ENCODE assay signal across 20 cellular contexts in the genomic region with DNA sequence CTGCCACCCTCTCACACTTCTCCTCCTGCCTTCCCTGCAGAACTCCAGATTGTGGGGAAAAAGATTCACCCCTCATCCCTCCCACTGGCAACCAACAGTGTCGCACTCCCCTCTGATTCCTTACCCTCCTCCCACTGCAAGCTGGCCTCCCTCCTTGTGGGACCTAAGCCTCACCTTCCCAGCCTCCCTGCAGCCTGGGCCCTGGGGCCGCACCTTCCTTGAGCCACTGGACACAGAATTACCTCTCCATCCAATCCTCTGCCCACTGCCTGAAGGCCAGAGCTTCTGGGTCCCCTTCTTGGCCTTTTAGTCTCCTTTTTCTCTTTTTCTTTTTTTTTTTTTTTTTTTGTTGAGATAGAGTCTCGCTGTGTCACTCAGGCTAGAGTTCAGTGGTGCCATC. TPM values are rescaled to one million over a fixed set of nuclear protein-coding genes. Genes with fewer than 3 reads are reported as not detected.
DNase-seq lines count a peak whose midpoint lies in the region; ATAC-seq and TF ChIP-seq lines count a peak whose summit lies in the region.
"Had no signal": no experiment of that assay in that cellular context is flagged by ENCODE, and none has a peak within 500 bp of the region (broad histone marks: within the 10 kb centered on the region; RNA-seq: fewer than 3 reads in every experiment).

No MANE protein-coding gene starts in this region.

- ATAC-seq in HG03175 (IDR thresholded peaks at IDR 0.05; ENCODE audit: unreplicated experiment), result no peak
- ATAC-seq: GM12878 had no signal

- H2BK5ac ChIP-seq in H9 (ENCODE audit: insufficient read length, low read length), result no peak overlapping the region

- no peak for TF ChIP-seq POLR2A in spleen (IDR thresholded peaks at IDR 0.05)

- no peaks in the 10 kb centered on the region for H3K36me3 Mint-ChIP-seq in H9 (ENCODE audit: insufficient read depth in 1 of 3, low read depth in 3 of 3)
- H3K36me3 Mint-ChIP-seq: CD8-positive, alpha-beta memory T cell had no signal

- H2BK120ac ChIP-seq in H9 (ENCODE audit: low read depth, low read length, poor library complexity, severe bottlenecking), result no peak overlapping the region

- no peak overlapping the region for H2AK5ac ChIP-seq in H9 (ENCODE audit: insufficient read length, low read length)

- no peak overlapping the region for H3K14ac ChIP-seq in H9 (ENCODE audit: insufficient read depth, low read length)

- H3K4me2 ChIP-seq in H9 (ENCODE audit: insufficient read depth, insufficient read length, low read length), result no peak overlapping the region
- H3K4me2 ChIP-seq: BLaER1 treated with 17β-estradiol and CSF1 and Interleukin-3, amounts not matched to agents 10 nM and 100 nM; PC-9 had no signal

- no peak overlapping the region for H4K5ac ChIP-seq in H9 (ENCODE audit: insufficient read length, low read depth, low read length)

- no peak overlapping the region for H4K8ac ChIP-seq in H9 (replicated peaks; ENCODE audit: insufficient read length, low read depth, low read length)

- no peak overlapping the region for H2BK12ac ChIP-seq in H9 (ENCODE audit: insufficient read length, low read depth, low read length)

- H3K4me1 ChIP-seq in H9 (ENCODE audit: insufficient read depth, low read length), result no peaks in the 10 kb centered on the region
- peaks cover 0 to under 1% (median 0%) of the 10 kb centered on the region in 6 donors for H3K4me1 ChIP-seq in spleen
- H3K4me1 ChIP-seq in A673 (ENCODE audit: insufficient read depth, low read length, poor library complexity, severe bottlenecking), result no peaks in the 10 kb centered on the region

- H3K23me2 ChIP-seq in H9 (ENCODE audit: insufficient read length, low read depth, low read length, poor library complexity, severe bottlenecking), result no peaks in the 10 kb centered on the region

- intact Hi-C loops in spleen (cut with DNase I; ENCODE audit: low total_unique reads), result no loop called here
- intact Hi-C loops in A673 (cut with micrococcal nuclease; ENCODE audit: unreplicated experiment), result no loop called here

- H3K27ac ChIP-seq in H9 (ENCODE audit: insufficient read length, low read depth, low read length) (no peak overlapping the region), spleen (no peak overlapping the region), A673 (ENCODE audit: low read depth, low read length, poor library complexity, severe bottlenecking) (no peak overlapping the region)
- H3K27ac ChIP-seq: BLaER1 treated with 17β-estradiol and CSF1 and Interleukin-3, amounts not matched to agents 10 nM and 100 nM; PC-9 had no signal

- H3K79me2 ChIP-seq in H9 (ENCODE audit: insufficient read depth, low read length), result no peaks in the 10 kb centered on the region; the same call in 1 of the 2 replicates

- H2BK20ac ChIP-seq in H9 (ENCODE audit: low read depth, low read length, poor library complexity, severe bottlenecking), result no peak overlapping the region

- DNase-seq in activated CD8-positive, alpha-beta memory T cell treated with anti-CD3 and anti-CD28 coated beads, Interleukin-2, amount 50 U/mL, for 4 hours, result peak; percentile 5
- no peak for DNase-seq in activated CD8-positive, alpha-beta memory T cell treated with anti-CD3 and anti-CD28 coated beads for 24 hours
- DNase-seq in H9, result peak; percentile 25
- DNase-seq in iPS-NIHi11 (ENCODE audit: low spot score), result peak; percentile 2
- peak; percentile 34 for DNase-seq in spleen
- no peak for DNase-seq in A673 (ENCODE audit: low spot score)
- DNase-seq: CD8-positive, alpha-beta memory T cell; GDM1; GOT3; HFFc6; KBM-7; MV-4-11; NCI-H1417 treated with DMSO at 0.1 percent for 48 hours; NCI-H1930; NCI-H2171; NCI-H446 treated with DMSO at 0.1 percent for 48 hours; PC-9 had no signal

- no peak overlapping the region for H3K23ac ChIP-seq in H9 (ENCODE audit: insufficient read length, low read depth, low read length)

- no peaks in the 10 kb centered on the region; a peak in 1 of 5 replicates for H3K9me3 Mint-ChIP-seq in H9
- H3K9me3 Mint-ChIP-seq: CD8-positive, alpha-beta memory T cell; HFFc6 had no signal

- TF ChIP-seq CTCF in H9 (conservative IDR thresholded peaks at IDR 0.05) (no peak), spleen (IDR thresholded peaks at IDR 0.05 in 8 of 11, conservative IDR thresholded peaks at IDR 0.05 in 3 of 11) (no peak), A673 (conservative IDR thresholded peaks at IDR 0.05; ENCODE audit: low read depth, low read length) (no peak)

- peak overlapping the region in 1 of 3 experiments; percentile 62; a peak in 1 of 7 replicates for H3K27ac Mint-ChIP-seq in H9
- H3K27ac Mint-ChIP-seq: HFFc6 had no signal

- H3K18ac ChIP-seq in H9 (ENCODE audit: insufficient read length, low read depth, low read length), result no peak overlapping the region

- H3K36me3 ChIP-seq in spleen, result no peaks in the 10 kb centered on the region
- no peaks in the 10 kb centered on the region for H3K36me3 ChIP-seq in A673 (ENCODE audit: insufficient read depth, low read length, poor library complexity, severe bottlenecking)
- H3K36me3 ChIP-seq: BLaER1 treated with 17β-estradiol and CSF1 and Interleukin-3, amounts not matched to agents 10 nM and 100 nM had no signal

- H3K27me3 Mint-ChIP-seq in H9 (ENCODE audit: low read depth), result no peaks in the 10 kb centered on the region; the same call in 1 of the 2 replicates

- peaks cover 0 to 11% of the 10 kb centered on the region in 2 experiments; a peak in 2 of 4 replicates for H3K4me1 Mint-ChIP-seq in H9
- H3K4me1 Mint-ChIP-seq: CD8-positive, alpha-beta memory T cell had no signal

- H2AFZ ChIP-seq in H9 (ENCODE audit: low read length), result no peak overlapping the region
- H2AFZ ChIP-seq: PC-9 had no signal

- no TSS peak for BruUV-seq in A673 (replicated peaks; lab: Mats Ljungman, UMichigan)

- CTCF ChIA-PET in A673 (lab: Charles Lee), result interaction anchor here (0.7 kb wide), 1 partner anchor 121 kb away, joined by 5 read pairs; no protein-coding TSS in a partner anchor

- no peak overlapping the region for H3K56ac ChIP-seq in H9 (ENCODE audit: insufficient read length, low read depth, low read length)

- POLR2A ChIA-PET in A673 (lab: Charles Lee; ENCODE audit: low non-redundant PET), result no interaction called here

- no peak overlapping the region for H3T11ph ChIP-seq in H9 (ENCODE audit: low read length)

- H2BK15ac ChIP-seq in H9 (ENCODE audit: low read depth, low read length), result no peak overlapping the region

- H3K4me3 Mint-ChIP-seq in H9, result no peak overlapping the region; a peak in 1 of 5 replicates
- H3K4me3 Mint-ChIP-seq: CD8-positive, alpha-beta memory T cell; HFFc6 had no signal

- H3K27me3 ChIP-seq in H9 (ENCODE audit: insufficient read depth, low read length) (no peaks in the 10 kb centered on the region), spleen (replicated peaks in 1 of 7) (peaks cover 0 to 40% (median 0%) of the 10 kb centered on the region in 7 donors), A673 (replicated peaks; ENCODE audit: insufficient read depth, low read depth, low read length, poor library complexity) (no peaks in the 10 kb centered on the region)

- no peak overlapping the region for H3K9ac ChIP-seq in H9 (ENCODE audit: extremely low read depth, insufficient read length, low read length)
- H3K9ac ChIP-seq: BLaER1 treated with 17β-estradiol and CSF1 and Interleukin-3, amounts not matched to agents 10 nM and 100 nM had no signal

- no peaks in the 10 kb centered on the region for H4K20me1 ChIP-seq in H9 (ENCODE audit: control insufficient read depth, insufficient read depth, insufficient read length)
- H4K20me1 ChIP-seq: BLaER1 treated with 17β-estradiol and CSF1 and Interleukin-3, amounts not matched to agents 10 nM and 100 nM had no signal

- H3K79me1 ChIP-seq in H9 (ENCODE audit: insufficient read depth, low read depth, low read length, poor library complexity, severe bottlenecking), result no peaks in the 10 kb centered on the region

- no peak overlapping the region for H3K4ac ChIP-seq in H9 (ENCODE audit: low read depth, low read length)

- no peak overlapping the region for H4K91ac ChIP-seq in H9 (ENCODE audit: insufficient read length, low read depth, low read length)

- H3K4me3 ChIP-seq in spleen, result no peak overlapping the region
- H3K4me3 ChIP-seq in A673 (ENCODE audit: low read depth, low read length, poor library complexity, severe bottlenecking), result no peak overlapping the region
- H3K4me3 ChIP-seq: BLaER1 treated with 17β-estradiol and CSF1 and Interleukin-3, amounts not matched to agents 10 nM and 100 nM; GM12878; PC-9 had no signal

- no CpG with 5 or more reads among the region's 3 CpGs for whole genome bisulfite sequencing in H9 (ENCODE audit: extremely low coverage, insufficient read length, low lambda C conversion rate)
- WGBS in spleen, 5 donors, result 84 to 97% (median 92%) methylated on average over 3 of the region's 3 CpGs

- no peaks in the 10 kb centered on the region for H3K9me3 ChIP-seq in H9 (ENCODE audit: control insufficient read depth, low read depth, low read length)
- no peaks in the 10 kb centered on the region for H3K9me3 ChIP-seq in spleen
- H3K9me3 ChIP-seq in A673 (ENCODE audit: low read depth, low read length, poor library complexity, severe bottlenecking), result no peaks in the 10 kb centered on the region
- H3K9me3 ChIP-seq: BLaER1 treated with 17β-estradiol and CSF1 and Interleukin-3, amounts not matched to agents 10 nM and 100 nM had no signal

RNA-seq across cellular contexts. Expression of a gene that starts 33.9 kb away (rescaled TPM):
- total RNA-seq in H9 (2021) (9.6 and 10.9 TPM in 2 replicates), spleen (10 to 100 TPM in 6 of 7 donors, 1 to 10 TPM in 1; 6.6 to 36.8 (median 15.6) TPM), A673 (2021) (39.6 and 60.6 TPM in 2 replicates)
- polyA plus RNA-seq in spleen, result 10 to 100 TPM in 1 of 3 donors, 1 to 10 TPM in 2; 4.1 to 12.2 (median 5.5) TPM

RNA-seq across cellular contexts. Expression of a gene that starts 46.7 kb away (rescaled TPM):
- total RNA-seq in H9 (2021) (1.3 and 1.7 TPM in 2 replicates), spleen (1 to 10 TPM in 5 of 7 donors, under 1 TPM in 2; 0.37 to 3.3 (median 2.0) TPM), A673 (2021) (0.21 and 0.46 TPM in 2 replicates)
- under 1 TPM; 0.37 to 0.48 (median 0.38) TPM for polyA plus RNA-seq in spleen
- total RNA-seq: PC-9 had no signal
- polyA plus RNA-seq: CD8-positive, alpha-beta memory T cell had no signal

Comparison
In these comparisons a context has a peak if more than half of its experiments do, and no peak if none do; other contexts are left out.
1. DNase-seq: peak in activated CD8-positive, alpha-beta memory T cell treated with anti-CD3 and anti-CD28 coated beads, Interleukin-2, amount 50 U/mL, for 4 hours (single experiment), H9 (single experiment), iPS-NIHi11 (single experiment) and spleen (single experiment); none in activated CD8-positive, alpha-beta memory T cell treated with anti-CD3 and anti-CD28 coated beads for 24 hours (single experiment) and A673 (single experiment).